ENCODE assay signal across 10 cellular contexts in the genomic region with DNA sequence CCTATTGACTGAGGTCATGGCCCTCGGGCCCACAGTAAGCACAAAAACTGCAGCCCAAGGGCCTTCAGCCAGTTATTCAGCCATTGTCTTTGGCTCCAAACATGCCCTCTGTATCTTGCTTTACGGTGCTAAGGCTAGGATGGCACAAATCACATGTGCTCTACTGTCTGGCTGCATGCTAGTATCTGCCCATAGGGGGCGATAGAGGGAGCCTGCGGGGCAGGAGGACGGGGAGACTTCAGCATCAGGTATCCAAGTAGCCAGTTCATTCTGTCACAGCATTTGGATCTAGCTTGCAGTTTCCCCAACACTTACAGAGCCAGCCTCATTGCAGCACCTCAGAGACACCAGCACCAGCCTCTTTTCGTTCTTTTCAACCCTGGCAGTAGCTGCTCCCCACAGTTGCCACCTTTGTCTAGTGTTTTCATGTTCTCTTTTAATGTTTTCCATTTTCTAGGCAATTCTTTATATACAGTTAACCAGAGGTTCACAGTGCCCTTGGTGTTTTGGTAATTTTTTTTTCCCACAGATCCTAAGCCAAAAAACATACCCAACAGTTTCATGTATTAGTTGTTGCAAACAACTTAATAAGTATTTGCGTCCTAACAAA.
DNase-seq lines count a peak whose midpoint lies in the region; ATAC-seq, FAIRE-seq and TF ChIP-seq lines count a peak whose summit lies in the region.
"Had no signal": no experiment of that assay in that cellular context is flagged by ENCODE, and none has a peak within 500 bp of the region (broad histone marks: within the 10 kb centered on the region; RNA-seq: fewer than 3 reads in every experiment).

No MANE protein-coding gene starts in this region.

- peak; percentile 76 for DNase-seq in DMS 273 (lab: John Stamatoyannopoulos, UW; ENCODE audit: unreplicated experiment)
- DNase-seq in DMS 273 treated with DMSO at 0.1 percent for 48 hours (lab: John Stamatoyannopoulos, UW): no peak
- peak; percentile 23 for DNase-seq in H54 (ENCODE audit: insufficient read length, low spot score)
- no peak for DNase-seq in NCI-H345 treated with DMSO at 0.1 percent for 48 hours (lab: John Stamatoyannopoulos, UW; ENCODE audit: unreplicated experiment)
- no peak for DNase-seq in ascending aorta (ENCODE audit: low spot score in 2 of 2)
- DNase-seq: 8988T, Peyer's patch had no signal

- ATAC-seq in HG03108 (IDR thresholded peaks at IDR 0.05; ENCODE audit: unreplicated experiment): no peak

- H4K20me1 ChIP-seq in SU-DHL-6 (ENCODE audit: low read depth, low read length): no peaks in the 10 kb centered on the region

- TF ChIP-seq RAD21 in liver (IDR thresholded peaks at IDR 0.05): peak in 1 of 2 donors; percentile 54

- H3K9me3 ChIP-seq in SU-DHL-6 (ENCODE audit: insufficient read depth, low read length) (no peaks in the 10 kb centered on the region; the same call in 1 of the 2 replicates), liver (ENCODE audit: control insufficient read depth in 4 of 4, low read length in 3 of 4) (no peaks in the 10 kb centered on the region), ascending aorta (no peaks in the 10 kb centered on the region)
- H3K9me3 ChIP-seq: Peyer's patch had no signal

- no peaks in the 10 kb centered on the region for H3F3A ChIP-seq in SU-DHL-6 (ENCODE audit: insufficient read depth)

- TF ChIP-seq CTCF in SU-DHL-6 (IDR thresholded peaks at IDR 0.05; ENCODE audit: insufficient read depth, low read length, poor library complexity, severe bottlenecking): peak; percentile 11
- peak; percentile 17 for TF ChIP-seq CTCF in liver (IDR thresholded peaks at IDR 0.05; ENCODE audit: low read depth, low read length, missing input control)
- peak in 1 of 3 experiments; percentile 13 for TF ChIP-seq CTCF in ascending aorta (IDR thresholded peaks at IDR 0.05)

- WGBS in liver: 35% methylated on average over 7 of the region's 7 CpGs

- H3K4me2 ChIP-seq in SU-DHL-6 (ENCODE audit: low read depth, low read length, poor library complexity, severe bottlenecking): no peak overlapping the region

- H3K4me3 ChIP-seq in SU-DHL-6 (ENCODE audit: insufficient read depth, low read length, poor library complexity, severe bottlenecking) (no peak overlapping the region), liver (ENCODE audit: low read depth in 1 of 3, low read length in 3 of 3) (no peak overlapping the region), ascending aorta (no peak overlapping the region)
- H3K4me3 ChIP-seq: Peyer's patch had no signal

- TF ChIP-seq POLR2A in H54 (IDR thresholded peaks at IDR 0.05; ENCODE audit: low read depth, low read length): no peak

- no peaks in the 10 kb centered on the region for H3K79me2 ChIP-seq in SU-DHL-6 (ENCODE audit: insufficient read depth, low read length)

- FAIRE-seq in H54 (lab: Jason Lieb, UNC): no peak

- H3K36me3 ChIP-seq in SU-DHL-6 (ENCODE audit: low read length) (no peaks in the 10 kb centered on the region), liver (ENCODE audit: control insufficient read depth in 4 of 4, insufficient read depth in 3 of 4, low read depth in 1 of 4, low read length in 3 of 4) (no peaks in the 10 kb centered on the region), ascending aorta (no peaks in the 10 kb centered on the region)
- H3K36me3 ChIP-seq: Peyer's patch had no signal

- peaks cover 0 to 5% (median 0%) of the 10 kb centered on the region in 4 donors for H3K4me1 ChIP-seq in liver (ENCODE audit: control insufficient read depth in 4 of 4, insufficient read depth in 4 of 4, low read length in 3 of 4)
- H3K4me1 ChIP-seq in ascending aorta: no peaks in the 10 kb centered on the region
- H3K4me1 ChIP-seq: Peyer's patch had no signal

- H3K27ac ChIP-seq in SU-DHL-6 (ENCODE audit: low read depth, low read length): no peak overlapping the region
- no peak overlapping the region for H3K27ac ChIP-seq in liver (ENCODE audit: low read depth in 1 of 2, low read length in 2 of 2)
- no peak overlapping the region for H3K27ac ChIP-seq in ascending aorta

- H3K27me3 ChIP-seq in SU-DHL-6 (ENCODE audit: low read length) (no peaks in the 10 kb centered on the region), liver (ENCODE audit: control insufficient read depth in 4 of 4, insufficient read depth in 4 of 4, low read length in 3 of 4) (peaks cover 0 to 2% (median under 1%) of the 10 kb centered on the region in 4 donors), ascending aorta (no peaks in the 10 kb centered on the region)
- H3K27me3 ChIP-seq: Peyer's patch had no signal

- H2AFZ ChIP-seq in SU-DHL-6 (ENCODE audit: low read depth, low read length, severe bottlenecking): no peak overlapping the region

- H3K9ac ChIP-seq in SU-DHL-6 (ENCODE audit: low read length) (no peak overlapping the region), liver (ENCODE audit: low read depth in 1 of 2, low read length in 2 of 2) (no peak overlapping the region)

- H3K9me2 ChIP-seq in SU-DHL-6 (replicated peaks; ENCODE audit: insufficient read depth, low read length): no peaks in the 10 kb centered on the region

- intact Hi-C loops in ascending aorta (cut with DNase I): no loop called here

TF ChIP-seq in liver, 16 proteins besides CTCF, POLR2A, EP300 and RAD21:
- TF ChIP-seq, protein P1, sequence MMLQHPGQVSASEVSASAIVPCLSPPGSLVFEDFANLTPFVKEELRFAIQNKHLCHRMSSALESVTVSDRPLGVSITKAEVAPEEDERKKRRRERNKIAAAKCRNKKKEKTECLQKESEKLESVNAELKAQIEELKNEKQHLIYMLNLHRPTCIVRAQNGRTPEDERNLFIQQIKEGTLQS (IDR thresholded peaks at IDR 0.05): no peak
- no peak for TF ChIP-seq HNF4G (IDR thresholded peaks at IDR 0.05)
- TF ChIP-seq, protein P2, sequence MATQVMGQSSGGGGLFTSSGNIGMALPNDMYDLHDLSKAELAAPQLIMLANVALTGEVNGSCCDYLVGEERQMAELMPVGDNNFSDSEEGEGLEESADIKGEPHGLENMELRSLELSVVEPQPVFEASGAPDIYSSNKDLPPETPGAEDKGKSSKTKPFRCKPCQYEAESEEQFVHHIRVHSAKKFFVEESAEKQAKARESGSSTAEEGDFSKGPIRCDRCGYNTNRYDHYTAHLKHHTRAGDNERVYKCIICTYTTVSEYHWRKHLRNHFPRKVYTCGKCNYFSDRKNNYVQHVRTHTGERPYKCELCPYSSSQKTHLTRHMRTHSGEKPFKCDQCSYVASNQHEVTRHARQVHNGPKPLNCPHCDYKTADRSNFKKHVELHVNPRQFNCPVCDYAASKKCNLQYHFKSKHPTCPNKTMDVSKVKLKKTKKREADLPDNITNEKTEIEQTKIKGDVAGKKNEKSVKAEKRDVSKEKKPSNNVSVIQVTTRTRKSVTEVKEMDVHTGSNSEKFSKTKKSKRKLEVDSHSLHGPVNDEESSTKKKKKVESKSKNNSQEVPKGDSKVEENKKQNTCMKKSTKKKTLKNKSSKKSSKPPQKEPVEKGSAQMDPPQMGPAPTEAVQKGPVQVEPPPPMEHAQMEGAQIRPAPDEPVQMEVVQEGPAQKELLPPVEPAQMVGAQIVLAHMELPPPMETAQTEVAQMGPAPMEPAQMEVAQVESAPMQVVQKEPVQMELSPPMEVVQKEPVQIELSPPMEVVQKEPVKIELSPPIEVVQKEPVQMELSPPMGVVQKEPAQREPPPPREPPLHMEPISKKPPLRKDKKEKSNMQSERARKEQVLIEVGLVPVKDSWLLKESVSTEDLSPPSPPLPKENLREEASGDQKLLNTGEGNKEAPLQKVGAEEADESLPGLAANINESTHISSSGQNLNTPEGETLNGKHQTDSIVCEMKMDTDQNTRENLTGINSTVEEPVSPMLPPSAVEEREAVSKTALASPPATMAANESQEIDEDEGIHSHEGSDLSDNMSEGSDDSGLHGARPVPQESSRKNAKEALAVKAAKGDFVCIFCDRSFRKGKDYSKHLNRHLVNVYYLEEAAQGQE (IDR thresholded peaks at IDR 0.05): no peak
- TF ChIP-seq HNF4A (conservative IDR thresholded peaks at IDR 0.05): no peak
- TF ChIP-seq GABPA (IDR thresholded peaks at IDR 0.05 in 1 of 2, conservative IDR thresholded peaks at IDR 0.05 in 1 of 2): no peak
- TF ChIP-seq YY1 (IDR thresholded peaks at IDR 0.05): no peak
- TF ChIP-seq EGR1 (IDR thresholded peaks at IDR 0.05; ENCODE audit: low read depth in 2 of 2): no peak
- TF ChIP-seq, protein P3, sequence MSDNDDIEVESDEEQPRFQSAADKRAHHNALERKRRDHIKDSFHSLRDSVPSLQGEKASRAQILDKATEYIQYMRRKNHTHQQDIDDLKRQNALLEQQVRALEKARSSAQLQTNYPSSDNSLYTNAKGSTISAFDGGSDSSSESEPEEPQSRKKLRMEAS (IDR thresholded peaks at IDR 0.05): no peak
- TF ChIP-seq NR2F2 (IDR thresholded peaks at IDR 0.05): no peak
- TF ChIP-seq TAF1 (conservative IDR thresholded peaks at IDR 0.05): no peak
- TF ChIP-seq, protein P4, sequence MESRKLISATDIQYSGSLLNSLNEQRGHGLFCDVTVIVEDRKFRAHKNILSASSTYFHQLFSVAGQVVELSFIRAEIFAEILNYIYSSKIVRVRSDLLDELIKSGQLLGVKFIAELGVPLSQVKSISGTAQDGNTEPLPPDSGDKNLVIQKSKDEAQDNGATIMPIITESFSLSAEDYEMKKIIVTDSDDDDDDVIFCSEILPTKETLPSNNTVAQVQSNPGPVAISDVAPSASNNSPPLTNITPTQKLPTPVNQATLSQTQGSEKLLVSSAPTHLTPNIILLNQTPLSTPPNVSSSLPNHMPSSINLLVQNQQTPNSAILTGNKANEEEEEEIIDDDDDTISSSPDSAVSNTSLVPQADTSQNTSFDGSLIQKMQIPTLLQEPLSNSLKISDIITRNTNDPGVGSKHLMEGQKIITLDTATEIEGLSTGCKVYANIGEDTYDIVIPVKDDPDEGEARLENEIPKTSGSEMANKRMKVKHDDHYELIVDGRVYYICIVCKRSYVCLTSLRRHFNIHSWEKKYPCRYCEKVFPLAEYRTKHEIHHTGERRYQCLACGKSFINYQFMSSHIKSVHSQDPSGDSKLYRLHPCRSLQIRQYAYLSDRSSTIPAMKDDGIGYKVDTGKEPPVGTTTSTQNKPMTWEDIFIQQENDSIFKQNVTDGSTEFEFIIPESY (IDR thresholded peaks at IDR 0.05): no peak
- no peak for TF ChIP-seq FOXA1 (IDR thresholded peaks at IDR 0.05)
- no peak for TF ChIP-seq FOXA2 (IDR thresholded peaks at IDR 0.05)
- TF ChIP-seq SP1 (IDR thresholded peaks at IDR 0.05): no peak
TF ChIP-seq in liver: peak in this region for 0.

Comparison
In these comparisons a context has a peak if more than half of its experiments do, and no peak if none do; other contexts are left out.
1. DNase-seq: peak in DMS 273 (single experiment) and H54 (single experiment); none in DMS 273 treated with DMSO at 0.1 percent for 48 hours (single experiment), NCI-H345 treated with DMSO at 0.1 percent for 48 hours (single experiment) and ascending aorta (0 of 2).